14 cellular contexts compared by ENCODE assay signal in the genomic region with DNA sequence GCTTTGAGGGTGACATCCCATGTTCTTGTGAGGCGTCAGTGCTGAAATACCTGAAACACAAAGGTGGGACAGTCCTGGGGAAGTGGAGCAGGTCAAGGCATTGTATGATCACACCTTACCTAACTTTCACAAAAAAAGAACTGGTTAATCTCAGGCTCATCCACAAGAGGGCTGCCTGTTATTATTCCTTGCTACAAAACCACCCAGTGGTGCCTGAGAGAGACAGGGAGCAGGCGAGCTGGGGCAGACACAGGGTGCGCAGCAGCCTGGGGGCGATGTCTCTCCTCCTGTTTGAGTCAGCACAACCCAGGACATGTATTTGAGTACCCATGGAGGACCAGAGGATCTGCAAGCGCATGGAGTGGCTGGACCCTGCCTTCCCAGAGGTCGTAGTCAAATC.
DNase-seq lines count a peak whose midpoint lies in the region; ATAC-seq and TF ChIP-seq lines count a peak whose summit lies in the region.
"Had no signal": no experiment of that assay in that cellular context is flagged by ENCODE, and none has a peak within 500 bp of the region (broad histone marks: within the 10 kb centered on the region; RNA-seq: fewer than 3 reads in every experiment).

No MANE protein-coding gene starts in this region.

- POLR2A ChIA-PET in WTC11 (lab: Charles Lee): no interaction called here
- POLR2A ChIA-PET in activated CD4-positive, alpha-beta T cell treated with anti-CD3 and anti-CD28 coated beads for 36 hours (lab: Charles Lee): no interaction called here

- CTCF ChIA-PET in WTC11 (lab: Charles Lee): interaction anchor here (0.8 to 3.8 kb wide), 19 partner anchors 13 to 687 kb away, joined by 3 to 50 read pairs (median 3); a partner anchor contains a TSS
- CTCF ChIA-PET in activated CD4-positive, alpha-beta T cell treated with anti-CD3 and anti-CD28 coated beads for 36 hours (lab: Charles Lee): no interaction called here

- H3K27ac ChIP-seq in C4-2B: no peak overlapping the region

- peaks cover 35% of the 10 kb centered on the region for H3K4me1 Mint-ChIP-seq in WTC11
- H3K4me1 Mint-ChIP-seq in activated CD4-positive, alpha-beta T cell treated with anti-CD3 and anti-CD28 coated beads for 36 hours: no peaks in the 10 kb centered on the region
- H3K4me1 Mint-ChIP-seq: central memory CD8-positive, alpha-beta T cell; stimulated activated memory B cell treated with anti-CD40 and anti-IgM and Interleukin-4, amounts not matched to agents 10 μg/mL and 1 μg/mL and 100 μg/mL, for 72 hours had no signal

- H3K27ac Mint-ChIP-seq in WTC11: no peak overlapping the region
- H3K27ac Mint-ChIP-seq in activated CD4-positive, alpha-beta T cell treated with anti-CD3 and anti-CD28 coated beads for 36 hours: no peak overlapping the region
- H3K27ac Mint-ChIP-seq: stimulated activated memory B cell treated with anti-CD40 and anti-IgM and Interleukin-4, amounts not matched to agents 10 μg/mL and 1 μg/mL and 100 μg/mL, for 72 hours had no signal

- ATAC-seq in WTC11: peak; percentile 99
- no peak for ATAC-seq in activated CD4-positive, alpha-beta T cell treated with anti-CD3 and anti-CD28 coated beads for 36 hours
- ATAC-seq: stimulated activated memory B cell treated with anti-CD40 and anti-IgM and Interleukin-4, amounts not matched to agents 10 μg/mL and 1 μg/mL and 100 μg/mL, for 72 hours had no signal

- no peak for TF ChIP-seq POLR2A in erythroblast (IDR thresholded peaks at IDR 0.05; ENCODE audit: low read length)

- H3K36me3 Mint-ChIP-seq in WTC11: no peaks in the 10 kb centered on the region
- H3K36me3 Mint-ChIP-seq in activated CD4-positive, alpha-beta T cell treated with anti-CD3 and anti-CD28 coated beads for 36 hours (ENCODE audit: low read depth): no peaks in the 10 kb centered on the region
- H3K36me3 Mint-ChIP-seq: stimulated activated memory B cell treated with anti-CD40 and anti-IgM and Interleukin-4, amounts not matched to agents 10 μg/mL and 1 μg/mL and 100 μg/mL, for 72 hours had no signal

- H3K9me3 Mint-ChIP-seq in WTC11: no peaks in the 10 kb centered on the region
- H3K9me3 Mint-ChIP-seq in activated CD4-positive, alpha-beta T cell treated with anti-CD3 and anti-CD28 coated beads for 36 hours (ENCODE audit: low read depth): no peaks in the 10 kb centered on the region
- H3K9me3 Mint-ChIP-seq: stimulated activated memory B cell treated with anti-CD40 and anti-IgM and Interleukin-4, amounts not matched to agents 10 μg/mL and 1 μg/mL and 100 μg/mL, for 72 hours had no signal

- no peak overlapping the region for H3K4me3 Mint-ChIP-seq in WTC11
- H3K4me3 Mint-ChIP-seq in activated CD4-positive, alpha-beta T cell treated with anti-CD3 and anti-CD28 coated beads for 36 hours: no peak overlapping the region
- H3K4me3 Mint-ChIP-seq: central memory CD8-positive, alpha-beta T cell; stimulated activated memory B cell treated with anti-CD40 and anti-IgM and Interleukin-4, amounts not matched to agents 10 μg/mL and 1 μg/mL and 100 μg/mL, for 72 hours had no signal

- H3K27me3 Mint-ChIP-seq in WTC11 (ENCODE audit: low read depth): no peaks in the 10 kb centered on the region
- peaks cover 4% of the 10 kb centered on the region for H3K27me3 Mint-ChIP-seq in activated CD4-positive, alpha-beta T cell treated with anti-CD3 and anti-CD28 coated beads for 36 hours
- H3K27me3 Mint-ChIP-seq: central memory CD8-positive, alpha-beta T cell; stimulated activated memory B cell treated with anti-CD40 and anti-IgM and Interleukin-4, amounts not matched to agents 10 μg/mL and 1 μg/mL and 100 μg/mL, for 72 hours had no signal

- TF ChIP-seq CTCF in C4-2B (conservative IDR thresholded peaks at IDR 0.05): peak; percentile 43
- TF ChIP-seq CTCF in WTC11 (IDR thresholded peaks at IDR 0.05): no peak

- DNase-seq in HT1080 (ENCODE audit: low read depth) (peak; percentile 24), WTC11 (ENCODE audit: low spot score) (peak; percentile 76), iPS DF 19.7 (ENCODE audit: low read depth, low spot score) (peak; percentile 80), NCI-H146 treated with DMSO at 0.1 percent for 48 hours (lab: John Stamatoyannopoulos, UW; ENCODE audit: unreplicated experiment) (no peak), erythroblast (lab: John Stamatoyannopoulos, UW) (no peak), SIG-M5 (lab: John Stamatoyannopoulos, UW) (no peak)
- no peak for DNase-seq in activated CD4-positive, alpha-beta T cell treated with anti-CD3 and anti-CD28 coated beads for 36 hours
- DNase-seq: C1 segment of cervical spinal cord; IMR-90; NCI-H2227 treated with DMSO at 0.1 percent for 48 hours; stimulated activated CD4-positive, alpha-beta T cell treated with anti-CD3 and anti-CD28 coated beads, Interleukin-1b, Interleukin-23, amount 100 ng/mL, for 48 hours had no signal

- intact Hi-C loops in activated CD4-positive, alpha-beta T cell treated with anti-CD3 and anti-CD28 coated beads for 36 hours (cut with DNase I, micrococcal nuclease): no loop called here

TF ChIP-seq in WTC11, 78 proteins besides CTCF, POLR2A, EP300 and RAD21:
- TF ChIP-seq ZBTB21 (CRISPR knock-in tag; IDR thresholded peaks at IDR 0.05; ENCODE audit: borderline replicate concordance) (peak; percentile 43; the same call in 1 of the 2 replicates), TEAD1 (CRISPR knock-in tag; IDR thresholded peaks at IDR 0.05) (no peak; the same call in 1 of the 2 replicates), RORB (CRISPR knock-in tag; IDR thresholded peaks at IDR 0.05) (no peak), ETV6 (CRISPR knock-in tag; IDR thresholded peaks at IDR 0.05) (0 out of 2 replicates have a peak, but pooled peaks have one; percentile 39)
- TF ChIP-seq, protein P1, sequence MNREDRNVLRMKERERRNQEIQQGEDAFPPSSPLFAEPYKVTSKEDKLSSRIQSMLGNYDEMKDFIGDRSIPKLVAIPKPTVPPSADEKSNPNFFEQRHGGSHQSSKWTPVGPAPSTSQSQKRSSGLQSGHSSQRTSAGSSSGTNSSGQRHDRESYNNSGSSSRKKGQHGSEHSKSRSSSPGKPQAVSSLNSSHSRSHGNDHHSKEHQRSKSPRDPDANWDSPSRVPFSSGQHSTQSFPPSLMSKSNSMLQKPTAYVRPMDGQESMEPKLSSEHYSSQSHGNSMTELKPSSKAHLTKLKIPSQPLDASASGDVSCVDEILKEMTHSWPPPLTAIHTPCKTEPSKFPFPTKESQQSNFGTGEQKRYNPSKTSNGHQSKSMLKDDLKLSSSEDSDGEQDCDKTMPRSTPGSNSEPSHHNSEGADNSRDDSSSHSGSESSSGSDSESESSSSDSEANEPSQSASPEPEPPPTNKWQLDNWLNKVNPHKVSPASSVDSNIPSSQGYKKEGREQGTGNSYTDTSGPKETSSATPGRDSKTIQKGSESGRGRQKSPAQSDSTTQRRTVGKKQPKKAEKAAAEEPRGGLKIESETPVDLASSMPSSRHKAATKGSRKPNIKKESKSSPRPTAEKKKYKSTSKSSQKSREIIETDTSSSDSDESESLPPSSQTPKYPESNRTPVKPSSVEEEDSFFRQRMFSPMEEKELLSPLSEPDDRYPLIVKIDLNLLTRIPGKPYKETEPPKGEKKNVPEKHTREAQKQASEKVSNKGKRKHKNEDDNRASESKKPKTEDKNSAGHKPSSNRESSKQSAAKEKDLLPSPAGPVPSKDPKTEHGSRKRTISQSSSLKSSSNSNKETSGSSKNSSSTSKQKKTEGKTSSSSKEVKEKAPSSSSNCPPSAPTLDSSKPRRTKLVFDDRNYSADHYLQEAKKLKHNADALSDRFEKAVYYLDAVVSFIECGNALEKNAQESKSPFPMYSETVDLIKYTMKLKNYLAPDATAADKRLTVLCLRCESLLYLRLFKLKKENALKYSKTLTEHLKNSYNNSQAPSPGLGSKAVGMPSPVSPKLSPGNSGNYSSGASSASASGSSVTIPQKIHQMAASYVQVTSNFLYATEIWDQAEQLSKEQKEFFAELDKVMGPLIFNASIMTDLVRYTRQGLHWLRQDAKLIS (CRISPR knock-in tag; IDR thresholded peaks at IDR 0.05; ENCODE audit: borderline replicate concordance): 0 out of 2 replicates have a peak, but pooled peaks have one; percentile 43
- TF ChIP-seq, protein P2, sequence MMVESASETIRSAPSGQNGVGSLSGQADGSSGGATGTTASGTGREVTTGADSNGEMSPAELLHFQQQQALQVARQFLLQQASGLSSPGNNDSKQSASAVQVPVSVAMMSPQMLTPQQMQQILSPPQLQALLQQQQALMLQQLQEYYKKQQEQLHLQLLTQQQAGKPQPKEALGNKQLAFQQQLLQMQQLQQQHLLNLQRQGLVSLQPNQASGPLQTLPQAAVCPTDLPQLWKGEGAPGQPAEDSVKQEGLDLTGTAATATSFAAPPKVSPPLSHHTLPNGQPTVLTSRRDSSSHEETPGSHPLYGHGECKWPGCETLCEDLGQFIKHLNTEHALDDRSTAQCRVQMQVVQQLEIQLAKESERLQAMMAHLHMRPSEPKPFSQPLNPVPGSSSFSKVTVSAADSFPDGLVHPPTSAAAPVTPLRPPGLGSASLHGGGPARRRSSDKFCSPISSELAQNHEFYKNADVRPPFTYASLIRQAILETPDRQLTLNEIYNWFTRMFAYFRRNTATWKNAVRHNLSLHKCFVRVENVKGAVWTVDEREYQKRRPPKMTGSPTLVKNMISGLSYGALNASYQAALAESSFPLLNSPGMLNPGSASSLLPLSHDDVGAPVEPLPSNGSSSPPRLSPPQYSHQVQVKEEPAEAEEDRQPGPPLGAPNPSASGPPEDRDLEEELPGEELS (CRISPR knock-in tag; IDR thresholded peaks at IDR 0.05): peak; percentile 34; the same call in 1 of the 2 replicates
- TF ChIP-seq, protein P3, sequence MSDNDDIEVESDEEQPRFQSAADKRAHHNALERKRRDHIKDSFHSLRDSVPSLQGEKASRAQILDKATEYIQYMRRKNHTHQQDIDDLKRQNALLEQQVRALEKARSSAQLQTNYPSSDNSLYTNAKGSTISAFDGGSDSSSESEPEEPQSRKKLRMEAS (CRISPR knock-in tag; IDR thresholded peaks at IDR 0.05): no peak

Comparison
In these comparisons a context has a peak if more than half of its experiments do, and no peak if none do; other contexts are left out.
1. DNase-seq: peak in HT1080 (single experiment), WTC11 (single experiment) and iPS DF 19.7 (single experiment); none in NCI-H146 treated with DMSO at 0.1 percent for 48 hours (single experiment), erythroblast (0 of 2), activated CD4-positive, alpha-beta T cell treated with anti-CD3 and anti-CD28 coated beads for 36 hours (single experiment) and SIG-M5 (single experiment).